Comparison of ENCODE assay signal across 13 cellular contexts in the genomic region with DNA sequence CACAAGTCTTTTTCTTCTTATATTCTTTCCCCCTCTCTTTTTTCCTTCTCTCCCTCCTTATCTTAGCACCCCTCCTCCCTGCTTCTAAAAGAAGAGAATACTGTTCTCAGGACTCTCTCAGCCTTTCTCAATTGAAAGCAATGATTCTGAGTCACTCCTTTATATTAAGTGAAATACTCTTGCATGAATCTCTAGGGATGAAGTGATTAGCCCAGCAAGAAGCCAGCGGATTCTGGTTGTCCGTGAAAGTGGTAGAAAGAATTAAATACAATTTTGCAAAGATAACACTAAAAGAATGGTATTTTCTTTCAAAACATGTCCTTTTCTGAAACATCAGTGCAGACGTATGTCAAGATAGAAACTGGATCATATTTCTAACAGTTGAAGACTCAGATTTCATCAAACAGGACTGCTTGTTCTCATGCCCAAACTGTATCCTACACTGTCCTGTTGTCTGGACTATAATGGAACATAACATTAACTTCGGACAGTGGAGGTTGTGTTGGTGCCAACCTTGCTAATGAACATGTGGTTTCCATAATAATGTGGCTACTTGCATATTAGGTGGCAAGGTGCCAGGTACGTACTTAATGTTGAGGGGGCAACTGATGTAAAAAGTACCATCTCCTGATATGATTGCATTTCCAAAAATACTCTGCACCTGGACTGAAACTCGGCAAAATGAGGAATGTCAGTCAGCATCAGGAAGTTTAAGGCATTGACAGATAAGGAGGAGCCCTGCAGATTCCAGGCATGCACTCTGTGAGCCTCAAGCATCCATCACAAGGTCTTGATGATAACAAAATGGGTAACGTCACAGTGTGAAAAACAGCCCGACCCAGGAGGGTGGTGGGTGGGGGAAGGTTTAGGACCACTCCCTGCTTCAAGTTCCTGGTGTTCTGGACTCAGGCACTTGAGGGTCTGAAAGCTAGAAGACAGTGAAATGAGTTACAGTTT.
DNase-seq lines count a peak whose midpoint lies in the region; ATAC-seq and TF ChIP-seq lines count a peak whose summit lies in the region.
"Had no signal": no experiment of that assay in that cellular context is flagged by ENCODE, and none has a peak within 500 bp of the region (broad histone marks: within the 10 kb centered on the region; RNA-seq: fewer than 3 reads in every experiment).

No MANE protein-coding gene starts in this region.

- H3K4me3 ChIP-seq in AG04449 (ENCODE audit: low read depth, low read length) (no peak overlapping the region), choroid plexus epithelial cell (ENCODE audit: low read depth, low read length) (no peak overlapping the region), mesodermal cell (ENCODE audit: extremely low read depth, insufficient read depth, low read length, poor library complexity, severe bottlenecking) (no peak overlapping the region)
- H3K4me3 ChIP-seq: body of pancreas had no signal

- no peaks in the 10 kb centered on the region for H3K36me3 Mint-ChIP-seq in progenitor cell of endocrine pancreas (ENCODE audit: insufficient read depth)
- no peaks in the 10 kb centered on the region for H3K36me3 Mint-ChIP-seq in activated T-cell treated with anti-CD3 and anti-CD28 coated beads, Interleukin-2, amount 50 U/mL, for 4 hours (ENCODE audit: insufficient read depth)
- H3K36me3 Mint-ChIP-seq: memory B cell had no signal

- CTCF ChIA-PET in AG04449 (lab: Yijun Ruan, JAX): no interaction called here

- no peak for ATAC-seq in HG02763 (IDR thresholded peaks at IDR 0.05; ENCODE audit: unreplicated experiment)
- ATAC-seq in activated T-cell treated with anti-CD3 and anti-CD28 coated beads, Interleukin-2, amount 50 U/mL, for 4 hours: no peak
- ATAC-seq: body of pancreas had no signal

- no peaks in the 10 kb centered on the region for H3K9me3 ChIP-seq in mesodermal cell (ENCODE audit: control insufficient read depth, low read length)
- H3K9me3 ChIP-seq: body of pancreas had no signal

- no peaks in the 10 kb centered on the region for H3K9me3 Mint-ChIP-seq in progenitor cell of endocrine pancreas (ENCODE audit: low read depth)
- no peaks in the 10 kb centered on the region for H3K9me3 Mint-ChIP-seq in activated T-cell treated with anti-CD3 and anti-CD28 coated beads, Interleukin-2, amount 50 U/mL, for 4 hours
- H3K9me3 Mint-ChIP-seq: activated CD4-positive, alpha-beta T cell treated with anti-CD3 and anti-CD28 coated beads, Interleukin-2, amount 10 ng/mL, durations not matched to agents 7 days and 5 days; memory B cell had no signal

- H3K4me1 ChIP-seq in mesodermal cell (ENCODE audit: control insufficient read depth, insufficient read depth, low read length, poor library complexity, severe bottlenecking): peaks cover 8% of the 10 kb centered on the region
- H3K4me1 ChIP-seq: body of pancreas had no signal

- 70 to 82% methylated on average over 3 to 4 of the region's 8 CpGs for WGBS in mesodermal cell (ENCODE audit: insufficient coverage in 2 of 2), 2 experiments

- no peaks in the 10 kb centered on the region for H3K36me3 ChIP-seq in mesodermal cell (ENCODE audit: control insufficient read depth, insufficient read depth, low read length)

- TF ChIP-seq CTCF in AG04449 (IDR thresholded peaks at IDR 0.05; ENCODE audit: insufficient read depth, low read length, missing control alignments) (no peak), choroid plexus epithelial cell (conservative IDR thresholded peaks at IDR 0.05; ENCODE audit: low read depth, low read length) (no peak), progenitor cell of endocrine pancreas (IDR thresholded peaks at IDR 0.05; ENCODE audit: unreplicated experiment) (no peak)

- H3K4me3 Mint-ChIP-seq in progenitor cell of endocrine pancreas (ENCODE audit: low read depth): no peak overlapping the region
- H3K4me3 Mint-ChIP-seq in activated T-cell treated with anti-CD3 and anti-CD28 coated beads, Interleukin-2, amount 50 U/mL, for 4 hours: no peak overlapping the region
- H3K4me3 Mint-ChIP-seq: activated CD4-positive, alpha-beta T cell treated with anti-CD3 and anti-CD28 coated beads, Interleukin-2, amount 10 ng/mL, durations not matched to agents 7 days and 5 days; memory B cell had no signal

- no peaks in the 10 kb centered on the region for H3K27me3 Mint-ChIP-seq in progenitor cell of endocrine pancreas
- H3K27me3 Mint-ChIP-seq in activated T-cell treated with anti-CD3 and anti-CD28 coated beads, Interleukin-2, amount 50 U/mL, for 4 hours (ENCODE audit: low read depth): no peaks in the 10 kb centered on the region
- H3K27me3 Mint-ChIP-seq: memory B cell had no signal

- POLR2A ChIA-PET in AG04449 (lab: Yijun Ruan, JAX): no interaction called here

- peaks cover 6% of the 10 kb centered on the region for H3K4me1 Mint-ChIP-seq in progenitor cell of endocrine pancreas (ENCODE audit: low read depth)
- H3K4me1 Mint-ChIP-seq in activated T-cell treated with anti-CD3 and anti-CD28 coated beads, Interleukin-2, amount 50 U/mL, for 4 hours (ENCODE audit: low read depth): peaks cover 1% of the 10 kb centered on the region
- H3K4me1 Mint-ChIP-seq: activated CD4-positive, alpha-beta T cell treated with anti-CD3 and anti-CD28 coated beads, Interleukin-2, amount 10 ng/mL, durations not matched to agents 7 days and 5 days had no signal

- DNase-seq in AG04449 (ENCODE audit: low read depth, low spot score) (peak; percentile 40), NCI-H2171 treated with DMSO at 0.1 percent for 48 hours (lab: John Stamatoyannopoulos, UW) (peak; percentile 65), choroid plexus epithelial cell (ENCODE audit: low read depth) (peak; percentile 79), progenitor cell of endocrine pancreas (ENCODE audit: low spot score, unreplicated experiment) (no peak), NCI-H2227 treated with DMSO at 0.1 percent for 48 hours (lab: John Stamatoyannopoulos, UW) (no peak)
- no peak for DNase-seq in activated T-cell treated with anti-CD3 and anti-CD28 coated beads, Interleukin-2, amount 50 U/mL, for 4 hours
- DNase-seq: activated CD4-positive, alpha-beta T cell treated with anti-CD3 and anti-CD28 coated beads, Interleukin-2, amount 10 ng/mL, durations not matched to agents 7 days and 5 days; body of pancreas; stimulated activated CD4-positive, alpha-beta T cell treated with anti-CD3 and anti-CD28 coated beads, Interleukin-2, amount 100 ng/mL, for 24 hours; T-helper 2 cell had no signal

- no peak overlapping the region for H3K27ac Mint-ChIP-seq in progenitor cell of endocrine pancreas
- H3K27ac Mint-ChIP-seq: activated CD4-positive, alpha-beta T cell treated with anti-CD3 and anti-CD28 coated beads, Interleukin-2, amount 10 ng/mL, durations not matched to agents 7 days and 5 days; memory B cell had no signal

- H3K27ac ChIP-seq in mesodermal cell (ENCODE audit: low read depth, low read length, severe bottlenecking): peak overlapping the region; percentile 33
- H3K27ac ChIP-seq: body of pancreas had no signal

Comparison
In these comparisons a context has a peak if more than half of its experiments do, and no peak if none do; other contexts are left out.
1. DNase-seq: peak in AG04449 (single experiment), NCI-H2171 treated with DMSO at 0.1 percent for 48 hours (single experiment) and choroid plexus epithelial cell (single experiment); none in progenitor cell of endocrine pancreas (single experiment), activated T-cell treated with anti-CD3 and anti-CD28 coated beads, Interleukin-2, amount 50 U/mL, for 4 hours (single experiment) and NCI-H2227 treated with DMSO at 0.1 percent for 48 hours (single experiment).